Comparison of ENCODE assay signal across 8 cellular contexts in the genomic region with DNA sequence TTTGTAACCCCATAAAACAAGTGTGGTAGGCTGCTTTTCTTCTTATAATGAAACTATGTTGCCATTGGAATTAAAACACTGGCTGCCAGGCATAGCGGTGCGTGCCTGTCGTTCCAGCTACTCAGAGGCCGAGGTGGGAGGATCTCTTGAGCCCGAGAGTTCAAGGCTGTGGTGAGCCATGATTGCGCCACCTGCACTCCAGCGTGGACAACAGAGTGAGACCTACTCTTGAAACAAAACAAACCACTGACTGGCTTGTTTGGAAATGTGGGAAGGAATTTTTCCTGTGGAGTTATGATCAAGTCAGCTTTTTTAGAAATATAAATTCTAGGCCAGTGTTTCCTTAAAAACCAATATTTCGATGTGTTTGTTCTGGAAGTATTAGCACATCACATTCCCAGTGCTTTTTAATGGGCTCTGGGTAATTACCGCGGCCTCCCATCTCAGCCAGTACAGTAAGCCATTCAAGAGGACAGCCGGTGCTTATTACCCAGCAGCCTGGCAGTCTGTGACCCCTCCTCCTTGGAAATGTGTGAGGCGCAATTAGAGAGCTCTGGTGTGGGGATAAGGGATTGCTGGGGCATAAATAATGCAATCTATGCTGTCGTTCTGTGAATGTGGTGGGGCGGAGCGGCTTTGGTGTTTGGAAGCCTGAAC. TPM values are rescaled to one million over a fixed set of nuclear protein-coding genes. Genes with fewer than 3 reads are reported as not detected.
A peak's percentile ranks its signal among the peaks of the same experiment; 100 is the strongest.
DNase-seq lines count a peak whose midpoint lies in the region; ATAC-seq, FAIRE-seq and TF ChIP-seq lines count a peak whose summit lies in the region.

No MANE protein-coding gene starts in this region.

- H3K4me1 Mint-ChIP-seq in memory B cell, result peaks cover 63% of the 10 kb centered on the region
- H3K4me1 Mint-ChIP-seq in T-helper 2 cell treated with Interferon-gamma antibody and Interleukin-4, amounts not matched to agents 5 μg/mL and 100 μg/mL, for 36 hours (ENCODE audit: low read depth), result peaks cover 7% of the 10 kb centered on the region

- no peak overlapping the region for H3K4me3 Mint-ChIP-seq in memory B cell
- no peak overlapping the region for H3K4me3 Mint-ChIP-seq in T-helper 2 cell treated with Interferon-gamma antibody and Interleukin-4, amounts not matched to agents 5 μg/mL and 100 μg/mL, for 36 hours

- H3K27me3 Mint-ChIP-seq in memory B cell, result no peaks in the 10 kb centered on the region
- no peaks in the 10 kb centered on the region for H3K27me3 Mint-ChIP-seq in T-helper 2 cell treated with Interferon-gamma antibody and Interleukin-4, amounts not matched to agents 5 μg/mL and 100 μg/mL, for 36 hours (ENCODE audit: low read depth)

- H3K27ac Mint-ChIP-seq in memory B cell, result peak overlapping the region; percentile 67
- H3K27ac Mint-ChIP-seq in T-helper 2 cell treated with Interferon-gamma antibody and Interleukin-4, amounts not matched to agents 5 μg/mL and 100 μg/mL, for 36 hours, result no peak overlapping the region

- no peak for TF ChIP-seq CTCF in D721Med (IDR thresholded peaks at IDR 0.05; ENCODE audit: insufficient read depth, missing control alignments)

- peaks cover 25% of the 10 kb centered on the region for H3K36me3 Mint-ChIP-seq in memory B cell
- peaks cover 14% of the 10 kb centered on the region for H3K36me3 Mint-ChIP-seq in T-helper 2 cell treated with Interferon-gamma antibody and Interleukin-4, amounts not matched to agents 5 μg/mL and 100 μg/mL, for 36 hours (ENCODE audit: low read depth)

- DNase-seq in D721Med (ENCODE audit: insufficient read length, low spot score) (no peak), NCI-H2171 (lab: John Stamatoyannopoulos, UW) (peak; percentile 70), cerebellum (ENCODE audit: low spot score) (peak; percentile 67), memory B cell (ENCODE audit: low spot score in 2 of 2) (no peak), NCI-H345 treated with DMSO at 0.1 percent for 48 hours (lab: John Stamatoyannopoulos, UW; ENCODE audit: unreplicated experiment) (no peak), NCI-H345 (lab: John Stamatoyannopoulos, UW) (no peak)
- no peak for DNase-seq in effector CD8-positive, alpha-beta T cell (lab: John Stamatoyannopoulos, UW)
- no peak for DNase-seq in T-helper 2 cell treated with Interferon-gamma antibody and Interleukin-4, amounts not matched to agents 5 μg/mL and 100 μg/mL, for 36 hours (ENCODE audit: low spot score)

- ATAC-seq in memory B cell (ENCODE audit: low read depth), result no peak

- peaks cover 3% of the 10 kb centered on the region for H3K9me3 Mint-ChIP-seq in memory B cell
- peaks cover 6% of the 10 kb centered on the region for H3K9me3 Mint-ChIP-seq in T-helper 2 cell treated with Interferon-gamma antibody and Interleukin-4, amounts not matched to agents 5 μg/mL and 100 μg/mL, for 36 hours

- FAIRE-seq in D721Med (lab: Jason Lieb, UNC), result peak; percentile 81

RNA-seq across cellular contexts. Expression of a gene that starts 58.3 kb away (rescaled TPM):
- total RNA-seq in cerebellum, result 53.9 TPM

Comparison
In these comparisons a context has a peak if more than half of its experiments do, and no peak if none do; other contexts are left out.
1. DNase-seq: peak in NCI-H2171 (single experiment) and cerebellum (single experiment); none in D721Med (single experiment), memory B cell (0 of 2), effector CD8-positive, alpha-beta T cell (single experiment), T-helper 2 cell treated with Interferon-gamma antibody and Interleukin-4, amounts not matched to agents 5 μg/mL and 100 μg/mL, for 36 hours (single experiment), NCI-H345 treated with DMSO at 0.1 percent for 48 hours (single experiment) and NCI-H345 (single experiment).